24 cellular contexts compared by ENCODE assay signal in genomic region chr12:132406498-132407461, GRCh38.
"Had no signal": no experiment of that assay in that cellular context is flagged by ENCODE, and none has a peak within 500 bp of the region (broad histone marks: within the 10 kb centered on the region; RNA-seq: fewer than 3 reads in every experiment).

No MANE protein-coding gene starts in this region.

- H3K79me2 ChIP-seq: hepatocyte, parathyroid adenoma had no signal

- H3K9ac ChIP-seq: parathyroid adenoma had no signal

- H3K4me3 ChIP-seq: colonic mucosa, gastroesophageal sphincter, heart left ventricle, hepatocyte, lung, mucosa of descending colon, sigmoid colon, stomach, thyroid gland, vagina had no signal

- ATAC-seq: gastroesophageal sphincter; heart left ventricle; left colon; mucosa of descending colon; natural killer cell treated with Interleukin-12 subunit alpha and Interleukin-12 subunit beta and Interleukin-15 and Interleukin-18, amount 100 ng/mL, for 72 hours; stimulated activated effector memory CD8-positive, alpha-beta T cell treated with anti-CD3 and anti-CD28 coated beads, Interleukin-12 subunit alpha, Interleukin-12 subunit beta, amount 100 ng/mL, for 72 hours had no signal

- H3K36me3 ChIP-seq: colonic mucosa, gastroesophageal sphincter, heart left ventricle, sigmoid colon, stomach, thyroid gland, vagina had no signal

- H3K27ac ChIP-seq: colonic mucosa, epithelial cell of prostate, foreskin keratinocyte, gastroesophageal sphincter, heart left ventricle, hepatocyte, parathyroid adenoma, sigmoid colon, stomach, thyroid gland, vagina had no signal

- DNase-seq: colonic mucosa; effector CD8-positive, alpha-beta T cell; endodermal cell; foreskin keratinocyte; left colon; mesenchymal stem cell; naive B cell; sigmoid colon; stimulated activated CD4-positive, alpha-beta T cell treated with anti-CD3 and anti-CD28 coated beads, Interleukin-2, amount 100 ng/mL, for 24 hours; stimulated activated CD4-positive, alpha-beta T cell treated with anti-CD3 and anti-CD28 coated beads, Interleukin-4, amount 100 ng/mL, for 24 hours; stimulated activated naive CD4-positive, alpha-beta T cell treated with Interleukin-2 at 50 U/mL for 16 hours; stomach; thyroid gland; trophoblast cell had no signal

- H3K4me2 ChIP-seq: hepatocyte had no signal

- H2AFZ ChIP-seq: hepatocyte, parathyroid adenoma had no signal

- H3K4me1 ChIP-seq: colonic mucosa, foreskin keratinocyte, gastroesophageal sphincter, parathyroid adenoma, sigmoid colon, stomach, thyroid gland had no signal

- H3K9me3 ChIP-seq: colonic mucosa, gastroesophageal sphincter, heart left ventricle, mucosa of descending colon, sigmoid colon, stomach, thyroid gland, vagina had no signal

- H3K27me3 ChIP-seq: colonic mucosa, thyroid gland, vagina had no signal
